8 cellular contexts compared by ENCODE assay signal in the genomic region with DNA sequence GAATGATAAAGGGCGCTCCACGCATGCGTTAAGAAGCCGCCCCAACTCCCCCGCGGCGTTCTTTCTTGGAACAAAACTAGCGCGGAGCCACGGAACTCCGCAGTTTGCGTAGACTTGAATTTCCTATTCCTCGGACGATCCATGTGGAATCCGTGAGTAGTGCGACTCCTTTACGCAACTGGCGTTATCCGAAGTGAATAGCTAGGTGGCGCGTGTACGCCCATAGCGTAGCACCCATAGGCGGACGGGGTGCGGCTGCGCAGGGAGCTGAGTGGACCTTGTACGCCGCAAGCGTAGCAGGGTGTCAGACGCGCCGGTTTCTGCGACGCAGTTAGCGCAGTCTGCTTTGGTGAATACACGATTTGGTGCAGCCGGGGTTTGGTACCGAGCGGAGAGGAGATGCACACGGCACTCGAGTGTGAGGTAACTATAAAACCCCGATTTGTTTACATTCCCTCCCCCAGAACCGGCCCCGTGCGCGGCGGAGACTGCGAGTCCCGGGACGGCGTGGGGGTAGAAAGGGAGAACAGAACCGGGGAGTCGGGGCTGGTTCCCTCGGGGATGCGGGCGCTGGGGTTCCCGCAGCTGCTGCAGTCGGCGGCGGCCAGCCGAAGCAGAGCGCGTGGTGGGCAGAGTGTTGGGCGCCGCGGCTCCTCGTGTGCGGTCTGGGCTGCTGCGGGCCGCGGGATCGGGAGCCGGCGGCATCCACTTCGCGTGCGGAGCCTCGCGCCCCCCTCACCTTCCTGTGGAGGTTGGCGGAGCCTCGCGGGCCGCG. TPM values are rescaled to one million over a fixed set of nuclear protein-coding genes. Genes with fewer than 3 reads are reported as not detected.
A peak's percentile ranks its signal among the peaks of the same experiment; 100 is the strongest.
DNase-seq lines count a peak whose midpoint lies in the region; ATAC-seq and TF ChIP-seq lines count a peak whose summit lies in the region.

A gene with protein sequence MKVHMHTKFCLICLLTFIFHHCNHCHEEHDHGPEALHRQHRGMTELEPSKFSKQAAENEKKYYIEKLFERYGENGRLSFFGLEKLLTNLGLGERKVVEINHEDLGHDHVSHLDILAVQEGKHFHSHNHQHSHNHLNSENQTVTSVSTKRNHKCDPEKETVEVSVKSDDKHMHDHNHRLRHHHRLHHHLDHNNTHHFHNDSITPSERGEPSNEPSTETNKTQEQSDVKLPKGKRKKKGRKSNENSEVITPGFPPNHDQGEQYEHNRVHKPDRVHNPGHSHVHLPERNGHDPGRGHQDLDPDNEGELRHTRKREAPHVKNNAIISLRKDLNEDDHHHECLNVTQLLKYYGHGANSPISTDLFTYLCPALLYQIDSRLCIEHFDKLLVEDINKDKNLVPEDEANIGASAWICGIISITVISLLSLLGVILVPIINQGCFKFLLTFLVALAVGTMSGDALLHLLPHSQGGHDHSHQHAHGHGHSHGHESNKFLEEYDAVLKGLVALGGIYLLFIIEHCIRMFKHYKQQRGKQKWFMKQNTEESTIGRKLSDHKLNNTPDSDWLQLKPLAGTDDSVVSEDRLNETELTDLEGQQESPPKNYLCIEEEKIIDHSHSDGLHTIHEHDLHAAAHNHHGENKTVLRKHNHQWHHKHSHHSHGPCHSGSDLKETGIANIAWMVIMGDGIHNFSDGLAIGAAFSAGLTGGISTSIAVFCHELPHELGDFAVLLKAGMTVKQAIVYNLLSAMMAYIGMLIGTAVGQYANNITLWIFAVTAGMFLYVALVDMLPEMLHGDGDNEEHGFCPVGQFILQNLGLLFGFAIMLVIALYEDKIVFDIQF (plus strand): TSS at position 368 of the 775 bp plus-strand sequence. CDS start 22,817 bp downstream, outside the sequence.

- H3K4me3 ChIP-seq in lung: peak within 1 kb of the TSS; percentile 74

- TF ChIP-seq CTCF in GM20000 (IDR thresholded peaks at IDR 0.05; ENCODE audit: extremely low read depth, missing control alignments) (peak; percentile 26), lung (IDR thresholded peaks at IDR 0.05; ENCODE audit: control extremely low read depth, extremely low read depth) (peak; percentile 4)

- POLR2A ChIA-PET in activated CD8-positive, alpha-beta memory T cell treated with anti-CD3 and anti-CD28 coated beads for 36 hours (lab: Charles Lee): interaction anchor here (0.6 to 2.7 kb wide), 9 partner anchors 8 to 1804 kb away, joined by 3 to 58 read pairs (median 4); partner anchors contain the start of gene DNAH7

- DNase-seq in CMK (ENCODE audit: low read depth): peak; percentile 76
- DNase-seq in GM20000 (ENCODE audit: low spot score): peak; percentile 91
- peak; percentile 99 for DNase-seq in HT-29 (ENCODE audit: low spot score)
- DNase-seq in NOMO-1 (lab: John Stamatoyannopoulos, UW; ENCODE audit: unreplicated experiment in 2 of 2): peak; percentile 87 to 97
- peak; percentile 97 for DNase-seq in effector CD8-positive, alpha-beta T cell (lab: John Stamatoyannopoulos, UW)
- DNase-seq in lung (ENCODE audit: low spot score): peak; percentile 98
- peak; percentile 95 to 98 (median 97) for DNase-seq in stimulated activated CD4-positive, alpha-beta T cell treated with anti-CD3 and anti-CD28 coated beads, TNF-alpha, amount 100 ng/mL, for 4 hours (ENCODE audit: low read depth in 3 of 3)

- peak; percentile 94 for ATAC-seq in lung (ENCODE audit: insufficient read depth, low FRiP score)

- no peaks in the 10 kb centered on the region for H3K9me3 ChIP-seq in lung (ENCODE audit: control insufficient read depth in 2 of 2, insufficient read depth in 1 of 2, low read length in 1 of 2)

- H3K4me1 ChIP-seq in lung (ENCODE audit: control insufficient read depth in 2 of 2, insufficient read depth in 2 of 2, low read length in 2 of 2): no peaks in the 10 kb centered on the region

- H3K36me3 ChIP-seq in lung (ENCODE audit: control insufficient read depth in 2 of 2, insufficient read depth in 2 of 2, low read length in 2 of 2): no peaks in the 10 kb centered on the region

- WGBS in lung, 2 donors: 0% methylated on average over 77 to 85 of the region's 85 CpGs

- H3K27me3 ChIP-seq in lung (ENCODE audit: control insufficient read depth, insufficient read depth): no peaks in the 10 kb centered on the region

- H3K27ac ChIP-seq in lung (ENCODE audit: low read depth in 1 of 2, low read length in 1 of 2): peak within 1 kb of the TSS; percentile 98

- CTCF ChIA-PET in activated CD8-positive, alpha-beta memory T cell treated with anti-CD3 and anti-CD28 coated beads for 36 hours (lab: Charles Lee): interaction anchor here (0.6 to 1.8 kb wide), 5 partner anchors 91 to 227 kb away, joined by 3 to 7 read pairs (median 4); no protein-coding TSS in a partner anchor

RNA-seq across cellular contexts. Expression of the gene that starts here (rescaled TPM):
- 7.6 and 10.3 TPM in 2 replicates for total RNA-seq in HT-29 (2014; rRNA removed; shearing (Covaris generic))
- total RNA-seq in activated CD8-positive, alpha-beta memory T cell treated with anti-CD3 and anti-CD28 coated beads for 36 hours: 10 to 100 TPM; 25.0 to 30.7 TPM
- 10 to 100 TPM; 26.3 to 28.4 TPM for total RNA-seq in lung
- polyA plus RNA-seq in lung: 10 to 100 TPM in 1 of 2 donors, 1 to 10 TPM in 1; 5.7 to 10.1 TPM

Comparison
In these comparisons a context has a peak if more than half of its experiments do, and no peak if none do; other contexts are left out.
1. Peak in every context shown above with its lines: DNase-seq, ATAC-seq, H3K4me3 ChIP-seq and H3K27ac ChIP-seq.